In the genomic region with DNA sequence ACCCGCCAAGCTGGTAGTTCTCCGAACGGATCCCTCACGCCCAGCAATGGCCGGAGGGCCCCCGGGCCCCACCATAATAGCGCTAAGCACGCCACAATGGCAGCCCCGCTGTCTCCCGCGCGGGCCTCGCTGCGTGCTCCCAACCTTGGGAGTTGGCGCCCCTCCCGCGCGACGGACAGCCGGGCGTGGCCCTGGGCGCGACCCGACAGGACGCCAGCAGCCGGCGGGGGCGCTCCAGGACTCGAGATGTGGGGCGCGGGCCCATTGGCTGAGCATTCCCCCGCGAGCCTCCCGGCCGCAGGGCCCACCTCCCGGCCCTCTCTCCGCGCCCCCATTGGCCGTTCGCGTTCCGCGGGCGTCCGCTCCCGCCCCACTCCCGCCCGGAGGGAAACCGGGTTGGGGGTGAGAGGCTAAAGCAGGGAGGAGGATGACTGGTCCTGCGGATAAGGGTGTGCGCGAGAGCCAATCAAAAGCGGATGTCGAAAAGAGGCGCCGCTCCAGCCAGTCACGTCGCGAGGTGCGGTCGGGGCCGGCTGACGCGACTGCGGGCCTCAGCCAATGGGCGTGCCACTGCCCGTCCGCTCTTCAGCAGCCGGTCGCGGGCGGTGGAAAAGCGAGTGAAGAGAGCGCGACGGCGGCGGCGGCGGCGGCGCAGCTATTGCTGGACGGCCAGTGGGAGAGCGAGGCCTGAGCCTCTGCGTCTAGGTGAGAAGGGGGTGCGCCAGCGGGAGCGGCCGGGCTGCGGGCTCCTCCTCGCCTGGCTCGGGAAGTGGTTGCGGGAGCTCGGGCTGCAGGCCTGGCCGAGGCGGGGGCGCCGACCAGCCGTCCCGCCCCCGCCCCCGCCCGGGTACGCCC, we compare ENCODE assay signal across 1 cellular context.
A peak's percentile ranks its signal among the peaks of the same experiment; 100 is the strongest.
TF ChIP-seq lines count a peak whose summit lies in the region.

A gene with protein sequence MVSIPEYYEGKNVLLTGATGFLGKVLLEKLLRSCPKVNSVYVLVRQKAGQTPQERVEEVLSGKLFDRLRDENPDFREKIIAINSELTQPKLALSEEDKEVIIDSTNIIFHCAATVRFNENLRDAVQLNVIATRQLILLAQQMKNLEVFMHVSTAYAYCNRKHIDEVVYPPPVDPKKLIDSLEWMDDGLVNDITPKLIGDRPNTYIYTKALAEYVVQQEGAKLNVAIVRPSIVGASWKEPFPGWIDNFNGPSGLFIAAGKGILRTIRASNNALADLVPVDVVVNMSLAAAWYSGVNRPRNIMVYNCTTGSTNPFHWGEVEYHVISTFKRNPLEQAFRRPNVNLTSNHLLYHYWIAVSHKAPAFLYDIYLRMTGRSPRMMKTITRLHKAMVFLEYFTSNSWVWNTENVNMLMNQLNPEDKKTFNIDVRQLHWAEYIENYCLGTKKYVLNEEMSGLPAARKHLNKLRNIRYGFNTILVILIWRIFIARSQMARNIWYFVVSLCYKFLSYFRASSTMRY (plus strand): TSS at position 567 of the 855 bp plus-strand sequence. CDS start 26,098 bp downstream, outside the sequence.

TF ChIP-seq in K562, 482 proteins besides CTCF, POLR2A, EP300 and RAD21 (continued from another document and continues in another):
- TF ChIP-seq, protein P1, sequence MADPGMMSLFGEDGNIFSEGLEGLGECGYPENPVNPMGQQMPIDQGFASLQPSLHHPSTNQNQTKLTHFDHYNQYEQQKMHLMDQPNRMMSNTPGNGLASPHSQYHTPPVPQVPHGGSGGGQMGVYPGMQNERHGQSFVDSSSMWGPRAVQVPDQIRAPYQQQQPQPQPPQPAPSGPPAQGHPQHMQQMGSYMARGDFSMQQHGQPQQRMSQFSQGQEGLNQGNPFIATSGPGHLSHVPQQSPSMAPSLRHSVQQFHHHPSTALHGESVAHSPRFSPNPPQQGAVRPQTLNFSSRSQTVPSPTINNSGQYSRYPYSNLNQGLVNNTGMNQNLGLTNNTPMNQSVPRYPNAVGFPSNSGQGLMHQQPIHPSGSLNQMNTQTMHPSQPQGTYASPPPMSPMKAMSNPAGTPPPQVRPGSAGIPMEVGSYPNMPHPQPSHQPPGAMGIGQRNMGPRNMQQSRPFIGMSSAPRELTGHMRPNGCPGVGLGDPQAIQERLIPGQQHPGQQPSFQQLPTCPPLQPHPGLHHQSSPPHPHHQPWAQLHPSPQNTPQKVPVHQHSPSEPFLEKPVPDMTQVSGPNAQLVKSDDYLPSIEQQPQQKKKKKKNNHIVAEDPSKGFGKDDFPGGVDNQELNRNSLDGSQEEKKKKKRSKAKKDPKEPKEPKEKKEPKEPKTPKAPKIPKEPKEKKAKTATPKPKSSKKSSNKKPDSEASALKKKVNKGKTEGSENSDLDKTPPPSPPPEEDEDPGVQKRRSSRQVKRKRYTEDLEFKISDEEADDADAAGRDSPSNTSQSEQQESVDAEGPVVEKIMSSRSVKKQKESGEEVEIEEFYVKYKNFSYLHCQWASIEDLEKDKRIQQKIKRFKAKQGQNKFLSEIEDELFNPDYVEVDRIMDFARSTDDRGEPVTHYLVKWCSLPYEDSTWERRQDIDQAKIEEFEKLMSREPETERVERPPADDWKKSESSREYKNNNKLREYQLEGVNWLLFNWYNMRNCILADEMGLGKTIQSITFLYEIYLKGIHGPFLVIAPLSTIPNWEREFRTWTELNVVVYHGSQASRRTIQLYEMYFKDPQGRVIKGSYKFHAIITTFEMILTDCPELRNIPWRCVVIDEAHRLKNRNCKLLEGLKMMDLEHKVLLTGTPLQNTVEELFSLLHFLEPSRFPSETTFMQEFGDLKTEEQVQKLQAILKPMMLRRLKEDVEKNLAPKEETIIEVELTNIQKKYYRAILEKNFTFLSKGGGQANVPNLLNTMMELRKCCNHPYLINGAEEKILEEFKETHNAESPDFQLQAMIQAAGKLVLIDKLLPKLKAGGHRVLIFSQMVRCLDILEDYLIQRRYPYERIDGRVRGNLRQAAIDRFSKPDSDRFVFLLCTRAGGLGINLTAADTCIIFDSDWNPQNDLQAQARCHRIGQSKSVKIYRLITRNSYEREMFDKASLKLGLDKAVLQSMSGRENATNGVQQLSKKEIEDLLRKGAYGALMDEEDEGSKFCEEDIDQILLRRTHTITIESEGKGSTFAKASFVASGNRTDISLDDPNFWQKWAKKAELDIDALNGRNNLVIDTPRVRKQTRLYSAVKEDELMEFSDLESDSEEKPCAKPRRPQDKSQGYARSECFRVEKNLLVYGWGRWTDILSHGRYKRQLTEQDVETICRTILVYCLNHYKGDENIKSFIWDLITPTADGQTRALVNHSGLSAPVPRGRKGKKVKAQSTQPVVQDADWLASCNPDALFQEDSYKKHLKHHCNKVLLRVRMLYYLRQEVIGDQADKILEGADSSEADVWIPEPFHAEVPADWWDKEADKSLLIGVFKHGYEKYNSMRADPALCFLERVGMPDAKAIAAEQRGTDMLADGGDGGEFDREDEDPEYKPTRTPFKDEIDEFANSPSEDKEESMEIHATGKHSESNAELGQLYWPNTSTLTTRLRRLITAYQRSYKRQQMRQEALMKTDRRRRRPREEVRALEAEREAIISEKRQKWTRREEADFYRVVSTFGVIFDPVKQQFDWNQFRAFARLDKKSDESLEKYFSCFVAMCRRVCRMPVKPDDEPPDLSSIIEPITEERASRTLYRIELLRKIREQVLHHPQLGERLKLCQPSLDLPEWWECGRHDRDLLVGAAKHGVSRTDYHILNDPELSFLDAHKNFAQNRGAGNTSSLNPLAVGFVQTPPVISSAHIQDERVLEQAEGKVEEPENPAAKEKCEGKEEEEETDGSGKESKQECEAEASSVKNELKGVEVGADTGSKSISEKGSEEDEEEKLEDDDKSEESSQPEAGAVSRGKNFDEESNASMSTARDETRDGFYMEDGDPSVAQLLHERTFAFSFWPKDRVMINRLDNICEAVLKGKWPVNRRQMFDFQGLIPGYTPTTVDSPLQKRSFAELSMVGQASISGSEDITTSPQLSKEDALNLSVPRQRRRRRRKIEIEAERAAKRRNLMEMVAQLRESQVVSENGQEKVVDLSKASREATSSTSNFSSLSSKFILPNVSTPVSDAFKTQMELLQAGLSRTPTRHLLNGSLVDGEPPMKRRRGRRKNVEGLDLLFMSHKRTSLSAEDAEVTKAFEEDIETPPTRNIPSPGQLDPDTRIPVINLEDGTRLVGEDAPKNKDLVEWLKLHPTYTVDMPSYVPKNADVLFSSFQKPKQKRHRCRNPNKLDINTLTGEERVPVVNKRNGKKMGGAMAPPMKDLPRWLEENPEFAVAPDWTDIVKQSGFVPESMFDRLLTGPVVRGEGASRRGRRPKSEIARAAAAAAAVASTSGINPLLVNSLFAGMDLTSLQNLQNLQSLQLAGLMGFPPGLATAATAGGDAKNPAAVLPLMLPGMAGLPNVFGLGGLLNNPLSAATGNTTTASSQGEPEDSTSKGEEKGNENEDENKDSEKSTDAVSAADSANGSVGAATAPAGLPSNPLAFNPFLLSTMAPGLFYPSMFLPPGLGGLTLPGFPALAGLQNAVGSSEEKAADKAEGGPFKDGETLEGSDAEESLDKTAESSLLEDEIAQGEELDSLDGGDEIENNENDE (IDR thresholded peaks at IDR 0.05; ENCODE audit: low read depth, low read length) = no peak
- TF ChIP-seq ZNF23 (CRISPR knock-in tag; IDR thresholded peaks at IDR 0.05) (no peak), E2F3 (CRISPR knock-in tag; IDR thresholded peaks at IDR 0.05) (peak; percentile 72; the same call in 1 of the 2 replicates), CHD1 (IDR thresholded peaks at IDR 0.05; ENCODE audit: low read length) (no peak), SRSF9 (IDR thresholded peaks at IDR 0.05; ENCODE audit: borderline replicate concordance, low read depth, low read length) (no peak), CREBBP (IDR thresholded peaks at IDR 0.05; ENCODE audit: low read depth, low read length) (no peak), WHSC1 (IDR thresholded peaks at IDR 0.05; ENCODE audit: low read length) (no peak), ZNF384 (IDR thresholded peaks at IDR 0.05; ENCODE audit: low read depth, low read length) (no peak), FIP1L1 (IDR thresholded peaks at IDR 0.05; ENCODE audit: low read depth, low read length, poor library complexity, severe bottlenecking) (peak; percentile 20), PURB (CRISPR knock-in tag; IDR thresholded peaks at IDR 0.05; ENCODE audit: low read depth) (no peak), ZBED1 (IDR thresholded peaks at IDR 0.05) (no peak; the same call in 1 of the 2 replicates), SRSF7 (optimal IDR thresholded peaks at IDR 0.05; ENCODE audit: low read depth, low read length) (no peak), DIDO1 (tag; IDR thresholded peaks at IDR 0.05; ENCODE audit: low read depth) (no peak), ZNF232 (CRISPR knock-in tag; IDR thresholded peaks at IDR 0.05) (no peak), MTA1 (IDR thresholded peaks at IDR 0.05; ENCODE audit: borderline replicate concordance) (no peak), KLF10 (CRISPR knock-in tag; IDR thresholded peaks at IDR 0.05) (no peak), ELF2 (CRISPR knock-in tag; IDR thresholded peaks at IDR 0.05) (no peak)
- TF ChIP-seq, protein P2, sequence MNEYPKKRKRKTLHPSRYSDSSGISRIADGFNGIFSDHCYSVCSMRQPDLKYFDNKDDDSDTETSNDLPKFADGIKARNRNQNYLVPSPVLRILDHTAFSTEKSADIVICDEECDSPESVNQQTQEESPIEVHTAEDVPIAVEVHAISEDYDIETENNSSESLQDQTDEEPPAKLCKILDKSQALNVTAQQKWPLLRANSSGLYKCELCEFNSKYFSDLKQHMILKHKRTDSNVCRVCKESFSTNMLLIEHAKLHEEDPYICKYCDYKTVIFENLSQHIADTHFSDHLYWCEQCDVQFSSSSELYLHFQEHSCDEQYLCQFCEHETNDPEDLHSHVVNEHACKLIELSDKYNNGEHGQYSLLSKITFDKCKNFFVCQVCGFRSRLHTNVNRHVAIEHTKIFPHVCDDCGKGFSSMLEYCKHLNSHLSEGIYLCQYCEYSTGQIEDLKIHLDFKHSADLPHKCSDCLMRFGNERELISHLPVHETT (CRISPR knock-in tag; conservative IDR thresholded peaks at IDR 0.05 in 1 of 2, IDR thresholded peaks at IDR 0.05 in 1 of 2) = no peak
- TF ChIP-seq, protein P3, sequence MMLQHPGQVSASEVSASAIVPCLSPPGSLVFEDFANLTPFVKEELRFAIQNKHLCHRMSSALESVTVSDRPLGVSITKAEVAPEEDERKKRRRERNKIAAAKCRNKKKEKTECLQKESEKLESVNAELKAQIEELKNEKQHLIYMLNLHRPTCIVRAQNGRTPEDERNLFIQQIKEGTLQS (IDR thresholded peaks at IDR 0.05) = peak; percentile 23; the same call in 1 of the 2 replicates
- TF ChIP-seq, protein P3 (CRISPR knock-in tag; conservative IDR thresholded peaks at IDR 0.05) = no peak
- TF ChIP-seq, protein P4, sequence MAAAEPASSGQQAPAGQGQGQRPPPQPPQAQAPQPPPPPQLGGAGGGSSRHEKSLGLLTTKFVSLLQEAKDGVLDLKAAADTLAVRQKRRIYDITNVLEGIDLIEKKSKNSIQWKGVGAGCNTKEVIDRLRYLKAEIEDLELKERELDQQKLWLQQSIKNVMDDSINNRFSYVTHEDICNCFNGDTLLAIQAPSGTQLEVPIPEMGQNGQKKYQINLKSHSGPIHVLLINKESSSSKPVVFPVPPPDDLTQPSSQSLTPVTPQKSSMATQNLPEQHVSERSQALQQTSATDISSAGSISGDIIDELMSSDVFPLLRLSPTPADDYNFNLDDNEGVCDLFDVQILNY (CRISPR knock-in tag; IDR thresholded peaks at IDR 0.05) = no peak
- TF ChIP-seq, protein P5, sequence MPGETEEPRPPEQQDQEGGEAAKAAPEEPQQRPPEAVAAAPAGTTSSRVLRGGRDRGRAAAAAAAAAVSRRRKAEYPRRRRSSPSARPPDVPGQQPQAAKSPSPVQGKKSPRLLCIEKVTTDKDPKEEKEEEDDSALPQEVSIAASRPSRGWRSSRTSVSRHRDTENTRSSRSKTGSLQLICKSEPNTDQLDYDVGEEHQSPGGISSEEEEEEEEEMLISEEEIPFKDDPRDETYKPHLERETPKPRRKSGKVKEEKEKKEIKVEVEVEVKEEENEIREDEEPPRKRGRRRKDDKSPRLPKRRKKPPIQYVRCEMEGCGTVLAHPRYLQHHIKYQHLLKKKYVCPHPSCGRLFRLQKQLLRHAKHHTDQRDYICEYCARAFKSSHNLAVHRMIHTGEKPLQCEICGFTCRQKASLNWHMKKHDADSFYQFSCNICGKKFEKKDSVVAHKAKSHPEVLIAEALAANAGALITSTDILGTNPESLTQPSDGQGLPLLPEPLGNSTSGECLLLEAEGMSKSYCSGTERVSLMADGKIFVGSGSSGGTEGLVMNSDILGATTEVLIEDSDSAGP (CRISPR knock-in tag; IDR thresholded peaks at IDR 0.05) = no peak
- TF ChIP-seq, protein P6, sequence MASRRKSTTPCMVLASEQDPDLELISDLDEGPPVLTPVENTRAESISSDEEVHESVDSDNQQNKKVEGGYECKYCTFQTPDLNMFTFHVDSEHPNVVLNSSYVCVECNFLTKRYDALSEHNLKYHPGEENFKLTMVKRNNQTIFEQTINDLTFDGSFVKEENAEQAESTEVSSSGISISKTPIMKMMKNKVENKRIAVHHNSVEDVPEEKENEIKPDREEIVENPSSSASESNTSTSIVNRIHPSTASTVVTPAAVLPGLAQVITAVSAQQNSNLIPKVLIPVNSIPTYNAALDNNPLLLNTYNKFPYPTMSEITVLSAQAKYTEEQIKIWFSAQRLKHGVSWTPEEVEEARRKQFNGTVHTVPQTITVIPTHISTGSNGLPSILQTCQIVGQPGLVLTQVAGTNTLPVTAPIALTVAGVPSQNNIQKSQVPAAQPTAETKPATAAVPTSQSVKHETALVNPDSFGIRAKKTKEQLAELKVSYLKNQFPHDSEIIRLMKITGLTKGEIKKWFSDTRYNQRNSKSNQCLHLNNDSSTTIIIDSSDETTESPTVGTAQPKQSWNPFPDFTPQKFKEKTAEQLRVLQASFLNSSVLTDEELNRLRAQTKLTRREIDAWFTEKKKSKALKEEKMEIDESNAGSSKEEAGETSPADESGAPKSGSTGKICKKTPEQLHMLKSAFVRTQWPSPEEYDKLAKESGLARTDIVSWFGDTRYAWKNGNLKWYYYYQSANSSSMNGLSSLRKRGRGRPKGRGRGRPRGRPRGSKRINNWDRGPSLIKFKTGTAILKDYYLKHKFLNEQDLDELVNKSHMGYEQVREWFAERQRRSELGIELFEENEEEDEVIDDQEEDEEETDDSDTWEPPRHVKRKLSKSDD (conservative IDR thresholded peaks at IDR 0.05; ENCODE audit: low read length) = no peak
- TF ChIP-seq, protein P7, sequence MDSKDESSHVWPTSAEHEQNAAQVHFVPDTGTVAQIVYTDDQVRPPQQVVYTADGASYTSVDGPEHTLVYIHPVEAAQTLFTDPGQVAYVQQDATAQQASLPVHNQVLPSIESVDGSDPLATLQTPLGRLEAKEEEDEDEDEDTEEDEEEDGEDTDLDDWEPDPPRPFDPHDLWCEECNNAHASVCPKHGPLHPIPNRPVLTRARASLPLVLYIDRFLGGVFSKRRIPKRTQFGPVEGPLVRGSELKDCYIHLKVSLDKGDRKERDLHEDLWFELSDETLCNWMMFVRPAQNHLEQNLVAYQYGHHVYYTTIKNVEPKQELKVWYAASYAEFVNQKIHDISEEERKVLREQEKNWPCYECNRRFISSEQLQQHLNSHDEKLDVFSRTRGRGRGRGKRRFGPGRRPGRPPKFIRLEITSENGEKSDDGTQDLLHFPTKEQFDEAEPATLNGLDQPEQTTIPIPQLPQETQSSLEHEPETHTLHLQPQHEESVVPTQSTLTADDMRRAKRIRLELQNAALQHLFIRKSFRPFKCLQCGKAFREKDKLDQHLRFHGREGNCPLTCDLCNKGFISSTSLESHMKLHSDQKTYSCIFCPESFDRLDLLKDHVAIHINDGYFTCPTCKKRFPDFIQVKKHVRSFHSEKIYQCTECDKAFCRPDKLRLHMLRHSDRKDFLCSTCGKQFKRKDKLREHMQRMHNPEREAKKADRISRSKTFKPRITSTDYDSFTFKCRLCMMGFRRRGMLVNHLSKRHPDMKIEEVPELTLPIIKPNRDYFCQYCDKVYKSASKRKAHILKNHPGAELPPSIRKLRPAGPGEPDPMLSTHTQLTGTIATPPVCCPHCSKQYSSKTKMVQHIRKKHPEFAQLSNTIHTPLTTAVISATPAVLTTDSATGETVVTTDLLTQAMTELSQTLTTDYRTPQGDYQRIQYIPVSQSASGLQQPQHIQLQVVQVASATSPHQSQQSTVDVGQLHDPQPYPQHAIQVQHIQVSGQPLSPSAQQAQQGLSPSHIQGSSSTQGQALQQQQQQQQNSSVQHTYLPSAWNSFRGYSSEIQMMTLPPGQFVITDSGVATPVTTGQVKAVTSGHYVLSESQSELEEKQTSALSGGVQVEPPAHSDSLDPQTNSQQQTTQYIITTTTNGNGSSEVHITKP (IDR thresholded peaks at IDR 0.05; ENCODE audit: partially characterized antibody) = no peak
